In the genomic region with DNA sequence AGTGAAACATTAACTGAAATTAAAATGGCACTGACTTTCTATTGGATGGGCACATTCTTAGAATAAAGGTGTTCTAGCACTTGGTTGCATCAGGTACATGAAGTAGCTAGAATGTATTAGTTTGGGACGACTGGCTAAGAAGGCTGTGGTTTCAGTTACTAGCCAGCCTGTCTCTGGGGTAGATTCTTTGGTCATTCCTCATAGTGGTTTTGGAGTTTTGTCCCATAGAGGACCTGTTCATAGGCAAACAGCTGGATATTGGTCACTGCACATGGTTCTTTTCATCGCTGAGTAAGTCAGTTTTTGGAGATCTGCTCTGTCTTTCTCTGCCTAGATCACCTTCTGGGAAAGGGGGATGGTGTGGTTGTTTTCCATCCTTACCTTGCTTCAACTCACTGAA, we compare ENCODE assay signal across 1 cellular context.
TF ChIP-seq lines count a peak whose summit lies in the region.

No MANE protein-coding gene starts in this region.

TF ChIP-seq in IMR-90, 13 proteins besides CTCF, POLR2A, EP300 and RAD21:
- TF ChIP-seq ELK1 (IDR thresholded peaks at IDR 0.05; ENCODE audit: borderline replicate concordance, low read depth, low read length) (no peak), USF2 (IDR thresholded peaks at IDR 0.05; ENCODE audit: low read depth, low read length) (no peak), NFE2L2 (IDR thresholded peaks at IDR 0.05; ENCODE audit: low read depth, low read length) (no peak), CHD1 (IDR thresholded peaks at IDR 0.05; ENCODE audit: low read depth, low read length) (no peak), RFX5 (IDR thresholded peaks at IDR 0.05; ENCODE audit: low read depth, low read length) (no peak), CEBPB (IDR thresholded peaks at IDR 0.05; ENCODE audit: low read depth, low read length) (no peak), FOS (IDR thresholded peaks at IDR 0.05; ENCODE audit: low read depth, low read length) (no peak), MAFK (IDR thresholded peaks at IDR 0.05; ENCODE audit: low read depth, low read length) (no peak), MAZ (IDR thresholded peaks at IDR 0.05; ENCODE audit: borderline replicate concordance, low read depth, low read length) (no peak), RCOR1 (IDR thresholded peaks at IDR 0.05; ENCODE audit: insufficient replicate concordance, low read length) (no peak)
